8 cellular contexts compared by ENCODE assay signal in the genomic region with DNA sequence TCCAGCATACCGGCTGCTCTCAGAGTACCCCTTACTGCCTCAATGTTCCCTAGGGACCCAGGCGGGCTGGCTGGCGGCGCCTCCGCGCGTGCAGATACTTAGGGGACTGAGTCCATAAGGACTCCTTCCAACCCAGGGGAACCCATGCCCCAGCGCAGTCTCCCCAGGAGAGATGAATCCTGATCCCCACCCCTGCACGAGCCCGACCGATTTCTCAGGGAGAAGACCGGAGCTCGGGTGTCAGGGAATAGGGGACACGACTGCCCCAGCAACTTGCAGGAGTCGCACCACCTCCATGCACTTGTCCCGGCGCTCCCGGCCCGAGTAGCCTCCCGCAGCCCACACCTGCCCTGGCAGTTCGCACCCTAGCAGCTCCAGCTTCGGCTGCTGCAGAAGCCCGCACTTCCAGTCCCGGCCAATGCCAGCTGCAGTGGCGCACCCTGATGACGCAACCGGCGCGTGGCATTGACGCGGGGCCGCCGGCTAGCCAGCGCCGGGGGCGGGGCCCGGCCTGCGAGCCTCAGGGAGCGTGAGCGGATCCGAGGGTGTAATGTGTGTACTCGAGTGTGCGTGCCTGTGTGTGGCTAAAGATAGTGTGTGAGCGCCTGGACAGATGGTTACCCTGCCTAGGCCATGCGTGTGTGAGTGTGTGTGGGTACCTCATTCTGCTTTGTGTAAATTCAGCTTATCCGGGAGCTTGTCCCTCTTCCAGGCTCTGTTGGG. TPM values are rescaled to one million over a fixed set of nuclear protein-coding genes. Genes with fewer than 3 reads are reported as not detected.
DNase-seq lines count a peak whose midpoint lies in the region; ATAC-seq and TF ChIP-seq lines count a peak whose summit lies in the region.

A gene with protein sequence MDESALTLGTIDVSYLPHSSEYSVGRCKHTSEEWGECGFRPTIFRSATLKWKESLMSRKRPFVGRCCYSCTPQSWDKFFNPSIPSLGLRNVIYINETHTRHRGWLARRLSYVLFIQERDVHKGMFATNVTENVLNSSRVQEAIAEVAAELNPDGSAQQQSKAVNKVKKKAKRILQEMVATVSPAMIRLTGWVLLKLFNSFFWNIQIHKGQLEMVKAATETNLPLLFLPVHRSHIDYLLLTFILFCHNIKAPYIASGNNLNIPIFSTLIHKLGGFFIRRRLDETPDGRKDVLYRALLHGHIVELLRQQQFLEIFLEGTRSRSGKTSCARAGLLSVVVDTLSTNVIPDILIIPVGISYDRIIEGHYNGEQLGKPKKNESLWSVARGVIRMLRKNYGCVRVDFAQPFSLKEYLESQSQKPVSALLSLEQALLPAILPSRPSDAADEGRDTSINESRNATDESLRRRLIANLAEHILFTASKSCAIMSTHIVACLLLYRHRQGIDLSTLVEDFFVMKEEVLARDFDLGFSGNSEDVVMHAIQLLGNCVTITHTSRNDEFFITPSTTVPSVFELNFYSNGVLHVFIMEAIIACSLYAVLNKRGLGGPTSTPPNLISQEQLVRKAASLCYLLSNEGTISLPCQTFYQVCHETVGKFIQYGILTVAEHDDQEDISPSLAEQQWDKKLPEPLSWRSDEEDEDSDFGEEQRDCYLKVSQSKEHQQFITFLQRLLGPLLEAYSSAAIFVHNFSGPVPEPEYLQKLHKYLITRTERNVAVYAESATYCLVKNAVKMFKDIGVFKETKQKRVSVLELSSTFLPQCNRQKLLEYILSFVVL (minus strand): TSS at position 437 of the 723 bp plus-strand sequence. CDS start 1,981 bp downstream, outside the sequence.

- H3K14ac ChIP-seq in H9 (ENCODE audit: insufficient read depth, low read length) = peak within 1 kb of the TSS; percentile 88

- H3K79me2 ChIP-seq in H9 (ENCODE audit: insufficient read depth, low read length) (no peaks in the 10 kb centered on the region), MM.1S (ENCODE audit: low read length) (no peaks in the 10 kb centered on the region)

- peak within 1 kb of the TSS; percentile 89 for H3K4me3 ChIP-seq in MM.1S (ENCODE audit: low read length)

- H3K9ac ChIP-seq in H9 (ENCODE audit: extremely low read depth, insufficient read length, low read length) = peak within 1 kb of the TSS; percentile 83
- peak within 1 kb of the TSS; percentile 72 for H3K9ac ChIP-seq in MM.1S (ENCODE audit: low read length)

- H3K4me3 Mint-ChIP-seq in H9 = peak within 1 kb of the TSS; percentile 88 to 94

- H3K36me3 ChIP-seq in MM.1S (replicated peaks; ENCODE audit: insufficient read depth, low read length) = no peaks in the 10 kb centered on the region

- H3K9me2 ChIP-seq in MM.1S (replicated peaks; ENCODE audit: insufficient read depth, low read length) = no peaks in the 10 kb centered on the region

- no peak within 1 kb of the TSS for H2BK120ac ChIP-seq in H9 (ENCODE audit: low read depth, low read length, poor library complexity, severe bottlenecking)

- H3K56ac ChIP-seq in H9 (ENCODE audit: insufficient read length, low read depth, low read length) = no peak within 1 kb of the TSS

- H2AFZ ChIP-seq in H9 (ENCODE audit: low read length) (no peak within 1 kb of the TSS), MM.1S (ENCODE audit: low read length) (peak within 1 kb of the TSS; percentile 89)

- no peak within 1 kb of the TSS for H3K23ac ChIP-seq in H9 (ENCODE audit: insufficient read length, low read depth, low read length)

- H3K36me3 Mint-ChIP-seq in H9 (ENCODE audit: insufficient read depth in 1 of 3, low read depth in 3 of 3) = peaks cover 0 to 14% (median 9%) of the 10 kb centered on the region in 3 experiments; a peak in 5 of 7 replicates

- DNase-seq in GDM1 (lab: John Stamatoyannopoulos, UW) (peak; percentile 87), H9 (peak; percentile 94), MM.1S (peak; percentile 94), SK-N-DZ (ENCODE audit: low spot score) (peak; percentile 87), glomerular endothelial cell (ENCODE audit: extremely low read depth, low read depth, low spot score) (peak; percentile 22), omental fat pad (ENCODE audit: low spot score) (peak; percentile 99)
- DNase-seq in activated naive CD4-positive, alpha-beta T cell treated with anti-CD3 and anti-CD28 coated beads, Interleukin-2, amount 50 U/mL, for 16 hours = peak; percentile 99

- WGBS in H9 (ENCODE audit: extremely low coverage, insufficient read length, low lambda C conversion rate) = no CpG with 5 or more reads among the region's 46 CpGs

- H4K20me1 ChIP-seq in H9 (ENCODE audit: control insufficient read depth, insufficient read depth, insufficient read length) (no peaks in the 10 kb centered on the region), MM.1S (ENCODE audit: insufficient read depth, low read length) (no peaks in the 10 kb centered on the region)

- H3K23me2 ChIP-seq in H9 (ENCODE audit: insufficient read length, low read depth, low read length, poor library complexity, severe bottlenecking) = peaks cover 3% of the 10 kb centered on the region

- no peak within 1 kb of the TSS for H4K91ac ChIP-seq in H9 (ENCODE audit: insufficient read length, low read depth, low read length)

- H2BK12ac ChIP-seq in H9 (ENCODE audit: insufficient read length, low read depth, low read length) = no peak within 1 kb of the TSS

- H3K9me3 ChIP-seq in H9 (ENCODE audit: control insufficient read depth, low read depth, low read length) (no peaks in the 10 kb centered on the region), MM.1S (replicated peaks; ENCODE audit: insufficient read depth, low read length) (no peaks in the 10 kb centered on the region)

- H2BK20ac ChIP-seq in H9 (ENCODE audit: low read depth, low read length, poor library complexity, severe bottlenecking) = no peak within 1 kb of the TSS

- no peak within 1 kb of the TSS for H2AK5ac ChIP-seq in H9 (ENCODE audit: insufficient read length, low read length)

- TF ChIP-seq CTCF in H9 (conservative IDR thresholded peaks at IDR 0.05) (no peak), MM.1S (IDR thresholded peaks at IDR 0.05; ENCODE audit: low read length) (no peak), omental fat pad (IDR thresholded peaks at IDR 0.05) (no peak)

- peak; percentile 99 for ATAC-seq in omental fat pad (ENCODE audit: low FRiP score)

- H3K9me3 Mint-ChIP-seq in H9 = peaks cover 11% of the 10 kb centered on the region in 2 experiments

- peak within 1 kb of the TSS; percentile 79 to 99 (median 96) for H3K27ac Mint-ChIP-seq in H9

- H3K27me3 ChIP-seq in H9 (ENCODE audit: insufficient read depth, low read length) = no peaks in the 10 kb centered on the region
- no peaks in the 10 kb centered on the region for H3K27me3 ChIP-seq in MM.1S (replicated peaks; ENCODE audit: insufficient read depth, low read length)

- peak within 1 kb of the TSS; percentile 9 for H4K5ac ChIP-seq in H9 (ENCODE audit: insufficient read length, low read depth, low read length)

- H3K4me1 Mint-ChIP-seq in H9 = peaks cover 13% of the 10 kb centered on the region in 2 experiments

- H3K4me2 ChIP-seq in H9 (ENCODE audit: insufficient read depth, insufficient read length, low read length) (peak within 1 kb of the TSS; percentile 80), MM.1S (ENCODE audit: low read depth, low read length) (peak within 1 kb of the TSS; percentile 95)

- H3T11ph ChIP-seq in H9 (ENCODE audit: low read length) = no peak within 1 kb of the TSS

- no peaks in the 10 kb centered on the region for H3K79me1 ChIP-seq in H9 (ENCODE audit: insufficient read depth, low read depth, low read length, poor library complexity, severe bottlenecking)

- peaks cover 9% of the 10 kb centered on the region; the same call in 1 of the 2 replicates for H3F3A ChIP-seq in MM.1S (ENCODE audit: insufficient read depth, low read length)

- H4K8ac ChIP-seq in H9 (replicated peaks; ENCODE audit: insufficient read length, low read depth, low read length) = no peak within 1 kb of the TSS

- H3K18ac ChIP-seq in H9 (ENCODE audit: insufficient read length, low read depth, low read length) = peak within 1 kb of the TSS; percentile 53

- no peaks in the 10 kb centered on the region for H3K4me1 ChIP-seq in H9 (ENCODE audit: insufficient read depth, low read length)
- H3K4me1 ChIP-seq in MM.1S (ENCODE audit: low read length) = 0 out of 2 replicates have a peak, but pooled peaks cover 5% of the 10 kb centered on the region

- H3K4ac ChIP-seq in H9 (ENCODE audit: low read depth, low read length) = no peak within 1 kb of the TSS

- H3K27me3 Mint-ChIP-seq in H9 (ENCODE audit: low read depth) = 0 out of 2 replicates have a peak, but pooled peaks cover 2% of the 10 kb centered on the region

- no peak within 1 kb of the TSS for H2BK5ac ChIP-seq in H9 (ENCODE audit: insufficient read length, low read length)

- H2BK15ac ChIP-seq in H9 (ENCODE audit: low read depth, low read length) = no peak within 1 kb of the TSS

- no peak within 1 kb of the TSS for H3K27ac ChIP-seq in H9 (ENCODE audit: insufficient read length, low read depth, low read length)
- peak within 1 kb of the TSS; percentile 38; the same call in 1 of the 2 replicates for H3K27ac ChIP-seq in MM.1S (ENCODE audit: low read length)
- H3K27ac ChIP-seq in temporal lobe (ENCODE audit: low read depth, low read length) = peak within 1 kb of the TSS; percentile 71

RNA-seq across cellular contexts. Expression of the gene that starts here (rescaled TPM):
- total RNA-seq in H9 (2021) (16.0 and 18.1 TPM in 2 replicates), glomerular endothelial cell (5.2 TPM in 2 replicates), omental fat pad (100 to 1,000 TPM; 140 to 448 (median 241) TPM), temporal lobe (33.9 TPM)
- polyA plus RNA-seq in SK-N-DZ (2014; cell fraction: cytosol; rRNA removed) = 51.4 and 77.1 TPM in 2 replicates
- 50.1 and 56.6 TPM in 2 replicates for polyA plus RNA-seq in SK-N-DZ (2014; cell fraction: nucleus; rRNA removed)

Comparison
In these comparisons a context has a peak if more than half of its experiments do, and no peak if none do; other contexts are left out.
1. DNase-seq: peak in every context shown above with its lines; median percentile 99 in activated naive CD4-positive, alpha-beta T cell treated with anti-CD3 and anti-CD28 coated beads, Interleukin-2, amount 50 U/mL, for 16 hours; 99 in omental fat pad; 94 in H9; 94 in MM.1S; 87 in GDM1; 87 in SK-N-DZ; 22 in glomerular endothelial cell.